In genomic region chr11:121153472-121153871, GRCh38 we compare ENCODE assay signal across 1 cellular context.
TF ChIP-seq lines count a peak whose summit lies in the region.

No MANE protein-coding gene starts in this region.

TF ChIP-seq in HCT116, 20 proteins besides CTCF, POLR2A, EP300 and RAD21:
- TF ChIP-seq EGR1 (IDR thresholded peaks at IDR 0.05; ENCODE audit: low read depth), result no peak
- no peak for TF ChIP-seq FOSL1 (IDR thresholded peaks at IDR 0.05; ENCODE audit: low read depth)
- TF ChIP-seq POLR2AphosphoS5 (IDR thresholded peaks at IDR 0.05; ENCODE audit: low read depth, low read length), result no peak
- no peak for TF ChIP-seq JUND (IDR thresholded peaks at IDR 0.05)
- TF ChIP-seq CEBPB (IDR thresholded peaks at IDR 0.05; ENCODE audit: low read depth), result no peak
- no peak for TF ChIP-seq EZH2phosphoT487 (IDR thresholded peaks at IDR 0.05; ENCODE audit: borderline replicate concordance)
- TF ChIP-seq ATF3 (IDR thresholded peaks at IDR 0.05), result no peak
- no peak for TF ChIP-seq SIN3A (IDR thresholded peaks at IDR 0.05; ENCODE audit: low read depth)
- no peak for TF ChIP-seq SRF (IDR thresholded peaks at IDR 0.05; ENCODE audit: low read depth)
- no peak for TF ChIP-seq MAX (IDR thresholded peaks at IDR 0.05)
- TF ChIP-seq SP1 (IDR thresholded peaks at IDR 0.05; ENCODE audit: low read depth), result no peak
